ENCODE assay signal across 20 cellular contexts in genomic region chr6:155328074-155328538, GRCh38. TPM values are rescaled to one million over a fixed set of nuclear protein-coding genes. Genes with fewer than 3 reads are reported as not detected.
DNase-seq lines count a peak whose midpoint lies in the region; ATAC-seq and TF ChIP-seq lines count a peak whose summit lies in the region.
"Had no signal": no experiment of that assay in that cellular context is flagged by ENCODE, and none has a peak within 500 bp of the region (broad histone marks: within the 10 kb centered on the region; RNA-seq: fewer than 3 reads in every experiment).

No MANE protein-coding gene starts in this region.

- H3K79me2 ChIP-seq in PC-3 (ENCODE audit: low read length) = no peaks in the 10 kb centered on the region
- no peaks in the 10 kb centered on the region for H3K79me2 ChIP-seq in fibroblast of lung (ENCODE audit: control insufficient read depth, insufficient read depth, low read length)
- H3K79me2 ChIP-seq: parathyroid adenoma had no signal

- H3K4me3 ChIP-seq in PC-3 (ENCODE audit: low read length) = no peak overlapping the region
- no peak overlapping the region for H3K4me3 ChIP-seq in fibroblast of lung (replicated peaks in 1 of 4; ENCODE audit: control extremely low read depth in 1 of 4, insufficient read depth in 1 of 4, low read depth in 3 of 4, low read length in 4 of 4)
- H3K4me3 ChIP-seq: coronary artery, lung, skin epidermis had no signal

- H4K20me1 ChIP-seq in PC-3 (ENCODE audit: low read length) (no peaks in the 10 kb centered on the region), fibroblast of lung (ENCODE audit: control insufficient read depth, extremely low read depth, insufficient read depth, low read length) (no peaks in the 10 kb centered on the region)

- no peaks in the 10 kb centered on the region for H3K9me3 Mint-ChIP-seq in activated naive CD4-positive, alpha-beta T cell treated with anti-CD3 and anti-CD28 coated beads for 36 hours
- no peaks in the 10 kb centered on the region for H3K9me3 Mint-ChIP-seq in type B pancreatic cell
- H3K9me3 Mint-ChIP-seq in CD4-positive, alpha-beta T cell = no peaks in the 10 kb centered on the region
- H3K9me3 Mint-ChIP-seq: activated naive CD4-positive, alpha-beta T cell treated with anti-CD3 and anti-CD28 coated beads, Interleukin-2, amount 10 ng/mL, durations not matched to agents 7 days and 5 days; brain; CD4-positive, CD25-positive, alpha-beta regulatory T cell; HFFc6; naive thymus-derived CD4-positive, alpha-beta T cell had no signal

- no peaks in the 10 kb centered on the region for H3K27me3 ChIP-seq in PC-3 (ENCODE audit: low read length)
- no peaks in the 10 kb centered on the region for H3K27me3 ChIP-seq in fibroblast of lung (ENCODE audit: control insufficient read depth, insufficient read depth, low read length)
- H3K27me3 ChIP-seq in CD4-positive, alpha-beta T cell (ENCODE audit: control insufficient read depth, insufficient read depth, low read length) = no peaks in the 10 kb centered on the region

- H3K9me2 ChIP-seq in PC-3 (replicated peaks; ENCODE audit: low read length) = no peaks in the 10 kb centered on the region

- TF ChIP-seq CTCF in PC-3 (conservative IDR thresholded peaks at IDR 0.05; ENCODE audit: low read depth, low read length) (no peak), fibroblast of lung (conservative IDR thresholded peaks at IDR 0.05 in 1 of 2, IDR thresholded peaks at IDR 0.05 in 1 of 2; ENCODE audit: low read depth in 1 of 2, low read length in 2 of 2) (no peak), type B pancreatic cell (conservative IDR thresholded peaks at IDR 0.05) (no peak)
- no peak for TF ChIP-seq CTCF in CD4-positive, alpha-beta T cell (IDR thresholded peaks at IDR 0.05)

- H3K27ac ChIP-seq in PC-3 (ENCODE audit: low read length) (peak overlapping the region; percentile 33), fibroblast of lung (ENCODE audit: insufficient read depth, low read length) (no peak overlapping the region)
- H3K27ac ChIP-seq in CD4-positive, alpha-beta T cell (ENCODE audit: low read depth, low read length) = no peak overlapping the region
- H3K27ac ChIP-seq: coronary artery, parathyroid adenoma, skin epidermis, VCaP had no signal

- H3K4me1 Mint-ChIP-seq in activated naive CD4-positive, alpha-beta T cell treated with anti-CD3 and anti-CD28 coated beads for 36 hours (ENCODE audit: low read depth) = peaks cover 34% of the 10 kb centered on the region
- H3K4me1 Mint-ChIP-seq in type B pancreatic cell (ENCODE audit: unreplicated experiment) = peaks cover 15% of the 10 kb centered on the region
- H3K4me1 Mint-ChIP-seq in CD4-positive, alpha-beta T cell (ENCODE audit: low read depth) = peaks cover 14% of the 10 kb centered on the region

- H3K4me2 ChIP-seq in PC-3 (ENCODE audit: low read length) (no peak overlapping the region), fibroblast of lung (ENCODE audit: extremely low read depth, insufficient read depth, low read length) (no peak overlapping the region)

- H3K36me3 ChIP-seq in PC-3 (ENCODE audit: low read depth, low read length) (no peaks in the 10 kb centered on the region), fibroblast of lung (ENCODE audit: control insufficient read depth, insufficient read depth, low read length) (no peaks in the 10 kb centered on the region)

- no peaks in the 10 kb centered on the region for H3F3A ChIP-seq in PC-3 (ENCODE audit: low read length, unreplicated experiment)

- intact Hi-C loops in activated naive CD4-positive, alpha-beta T cell treated with anti-CD3 and anti-CD28 coated beads for 36 hours (cut with micrococcal nuclease) = loop anchor here (5.0 kb wide), 2 partner anchors 1234 to 1854 kb away; no protein-coding TSS in a partner anchor
- intact Hi-C loops in PC-3 (cut with micrococcal nuclease) (no loop called here), posterior vena cava (cut with DNase I) (loop anchor here (2.0 to 10.0 kb wide), 3 partner anchors 167 to 1224 kb away; no protein-coding TSS in a partner anchor)
- intact Hi-C loops in CD4-positive, alpha-beta T cell (cut with DNase I, micrococcal nuclease) = loop anchor here (5.0 to 10.0 kb wide), 4 partner anchors 1067 to 1944 kb away; no protein-coding TSS in a partner anchor

- CTCF ChIA-PET in activated naive CD4-positive, alpha-beta T cell treated with anti-CD3 and anti-CD28 coated beads for 36 hours (lab: Charles Lee) = interaction anchor here (0.8 to 4.2 kb wide), 12 partner anchors 10 to 916 kb away, joined by 3 to 21 read pairs (median 4); no protein-coding TSS in a partner anchor
- CTCF ChIA-PET in PC-3 (lab: Charles Lee) = interaction anchor here (0.7 kb wide), 1 partner anchor 166 kb away, joined by 3 read pairs; no protein-coding TSS in a partner anchor
- CTCF ChIA-PET in CD4-positive, alpha-beta T cell (lab: Charles Lee) = interaction anchor here (1.0 kb wide), 2 partner anchors 12 to 201 kb away, joined by 3 to 9 read pairs; no protein-coding TSS in a partner anchor

- no peaks in the 10 kb centered on the region for H3K36me3 Mint-ChIP-seq in activated naive CD4-positive, alpha-beta T cell treated with anti-CD3 and anti-CD28 coated beads for 36 hours (ENCODE audit: low read depth)
- no peaks in the 10 kb centered on the region for H3K36me3 Mint-ChIP-seq in type B pancreatic cell
- no peaks in the 10 kb centered on the region for H3K36me3 Mint-ChIP-seq in CD4-positive, alpha-beta T cell (ENCODE audit: low read depth)
- H3K36me3 Mint-ChIP-seq: activated naive CD4-positive, alpha-beta T cell treated with anti-CD3 and anti-CD28 coated beads, Interleukin-2, amount 10 ng/mL, durations not matched to agents 7 days and 5 days; brain; CD4-positive, CD25-positive, alpha-beta regulatory T cell; naive thymus-derived CD4-positive, alpha-beta T cell had no signal

- H3K27me3 Mint-ChIP-seq in activated naive CD4-positive, alpha-beta T cell treated with anti-CD3 and anti-CD28 coated beads for 36 hours (ENCODE audit: low read depth) = no peaks in the 10 kb centered on the region
- H3K27me3 Mint-ChIP-seq in type B pancreatic cell = no peaks in the 10 kb centered on the region
- no peaks in the 10 kb centered on the region for H3K27me3 Mint-ChIP-seq in CD4-positive, alpha-beta T cell
- H3K27me3 Mint-ChIP-seq: activated naive CD4-positive, alpha-beta T cell treated with anti-CD3 and anti-CD28 coated beads, Interleukin-2, amount 10 ng/mL, durations not matched to agents 7 days and 5 days; brain; CD4-positive, CD25-positive, alpha-beta regulatory T cell; naive thymus-derived CD4-positive, alpha-beta T cell had no signal

- DNase-seq in activated naive CD4-positive, alpha-beta T cell treated with anti-CD3 and anti-CD28 coated beads for 36 hours = no peak
- no peak for DNase-seq in activated naive CD4-positive, alpha-beta T cell treated with Interleukin-2 at 50 U/mL for 16 hours
- DNase-seq in PC-3 (no peak), fibroblast of lung (ENCODE audit: low read depth in 2 of 2) (no peak), type B pancreatic cell (ENCODE audit: extremely low spot score, unreplicated experiment) (no peak), NCI-H2196 (lab: John Stamatoyannopoulos, UW; ENCODE audit: unreplicated experiment) (no peak), posterior vena cava (ENCODE audit: low spot score) (no peak)
- no peak for DNase-seq in CD4-positive, alpha-beta T cell
- DNase-seq: DMS79 had no signal

- H3K27ac Mint-ChIP-seq in activated naive CD4-positive, alpha-beta T cell treated with anti-CD3 and anti-CD28 coated beads for 36 hours = peak overlapping the region; percentile 64
- peak overlapping the region; percentile 35 for H3K27ac Mint-ChIP-seq in type B pancreatic cell
- no peak overlapping the region for H3K27ac Mint-ChIP-seq in CD4-positive, alpha-beta T cell
- H3K27ac Mint-ChIP-seq: T-helper 17 cell had no signal

- no peaks in the 10 kb centered on the region for H3K9me3 ChIP-seq in PC-3 (ENCODE audit: low read length)
- no peaks in the 10 kb centered on the region for H3K9me3 ChIP-seq in fibroblast of lung (ENCODE audit: control insufficient read depth, insufficient read depth, low read depth, low read length)
- no peaks in the 10 kb centered on the region for H3K9me3 ChIP-seq in CD4-positive, alpha-beta T cell (ENCODE audit: control insufficient read depth, low read length)

- POLR2A ChIA-PET in PC-3 (lab: Charles Lee; ENCODE audit: unreplicated experiment) = no interaction called here
- POLR2A ChIA-PET in CD4-positive, alpha-beta T cell (lab: Charles Lee) = interaction anchor here (0.9 to 1.3 kb wide), 2 partner anchors 10 to 13 kb away, joined by 3 to 5 read pairs; partner anchors contain the start of gene TFB1M

- H2AFZ ChIP-seq in PC-3 (ENCODE audit: low read length) (peak overlapping the region; percentile 45; the same call in 1 of the 2 replicates), fibroblast of lung (ENCODE audit: low read length) (peak overlapping the region; percentile 39)
- H2AFZ ChIP-seq: parathyroid adenoma had no signal

- ATAC-seq in PC-3 = peak; percentile 33; the same call in 1 of the 2 replicates
- no peak for ATAC-seq in CD4-positive, alpha-beta T cell (ENCODE audit: poor library complexity)

- peak overlapping the region; percentile 19 for H3K9ac ChIP-seq in PC-3 (ENCODE audit: low read length)
- H3K9ac ChIP-seq in fibroblast of lung (ENCODE audit: insufficient read depth, low read length) = no peak overlapping the region
- H3K9ac ChIP-seq: parathyroid adenoma had no signal

- BruUV-seq in PC-3 (replicated peaks; lab: Mats Ljungman, UMichigan) = no TSS peak

- H3K4me1 ChIP-seq in PC-3 (ENCODE audit: insufficient read depth, low read length) (peaks cover 28% of the 10 kb centered on the region), fibroblast of lung (ENCODE audit: control insufficient read depth, extremely low read depth, insufficient read depth, low read length) (peaks cover 2% of the 10 kb centered on the region)
- H3K4me1 ChIP-seq: parathyroid adenoma had no signal

- no peak overlapping the region for H3K4me3 Mint-ChIP-seq in activated naive CD4-positive, alpha-beta T cell treated with anti-CD3 and anti-CD28 coated beads for 36 hours
- no peak overlapping the region for H3K4me3 Mint-ChIP-seq in type B pancreatic cell
- H3K4me3 Mint-ChIP-seq in CD4-positive, alpha-beta T cell = no peak overlapping the region
- H3K4me3 Mint-ChIP-seq: activated naive CD4-positive, alpha-beta T cell treated with anti-CD3 and anti-CD28 coated beads, Interleukin-2, amount 10 ng/mL, durations not matched to agents 7 days and 5 days; brain; CD4-positive, CD25-positive, alpha-beta regulatory T cell; HFFc6; T-helper 17 cell had no signal

RNA-seq across cellular contexts. Expression of gene TFB1M, which starts 13.8 kb away (rescaled TPM):
- 10 to 100 TPM; 38.7 to 45.3 TPM for total RNA-seq in activated naive CD4-positive, alpha-beta T cell treated with anti-CD3 and anti-CD28 coated beads for 36 hours
- total RNA-seq in PC-3 (2014; rRNA removed) (23.1 and 25.6 TPM in 2 replicates), fibroblast of lung (16.4 and 28.9 TPM in 2 replicates), type B pancreatic cell (ENCODE audit: low replicate concordance) (18.5 and 25.4 TPM in 2 replicates), posterior vena cava (10 to 100 TPM; 18.6 to 19.2 TPM)
- 16.3 and 18.0 TPM in 2 replicates for polyA plus RNA-seq in fibroblast of lung
- polyA plus RNA-seq in fibroblast of lung (2012) = 13.0 and 14.7 TPM in 2 replicates
- polyA minus RNA-seq in fibroblast of lung (ENCODE audit: low replicate concordance) = 1.1 and 14.7 TPM in 2 replicates
- total RNA-seq in CD4-positive, alpha-beta T cell = 1 to 10 TPM; 7.2 to 9.2 TPM
